Comparison of ENCODE assay signal across 9 cellular contexts in genomic region chr6:53792973-53793317, GRCh38. TPM values are rescaled to one million over a fixed set of nuclear protein-coding genes. Genes with fewer than 3 reads are reported as not detected.
A peak's percentile ranks its signal among the peaks of the same experiment; 100 is the strongest.
DNase-seq lines count a peak whose midpoint lies in the region; ATAC-seq and TF ChIP-seq lines count a peak whose summit lies in the region.
"Had no signal": no experiment of that assay in that cellular context is flagged by ENCODE, and none has a peak within 500 bp of the region (broad histone marks: within the 10 kb centered on the region; RNA-seq: fewer than 3 reads in every experiment).

No MANE protein-coding gene starts in this region.

- CTCF ChIA-PET in MCF 10A (lab: Yijun Ruan, JAX), result interaction anchor here (0.9 to 4.4 kb wide), 14 partner anchors 11 to 163 kb away, joined by 3 to 20 read pairs (median 6); no protein-coding TSS in a partner anchor

- H3K27me3 ChIP-seq in mesendoderm (ENCODE audit: insufficient read depth, low read length, poor library complexity) (no peaks in the 10 kb centered on the region), aorta (ENCODE audit: control insufficient read depth in 1 of 2, insufficient read depth in 2 of 2, low read length in 1 of 2) (no peaks in the 10 kb centered on the region), MG63 (no peaks in the 10 kb centered on the region; the same call in 1 of the 2 replicates)

- H3K4me1 Mint-ChIP-seq in stimulated activated naive CD8-positive, alpha-beta T cell treated with anti-CD3 and anti-CD28 coated beads, Interleukin-15, Interleukin-2, amounts not matched to agents 100 ng/mL and 50 ng/mL, for 24 hours (ENCODE audit: low read depth), result peaks cover 25% of the 10 kb centered on the region
- H3K4me1 Mint-ChIP-seq in MCF 10A (ENCODE audit: insufficient read depth, unreplicated experiment), result peaks cover 24% of the 10 kb centered on the region

- H3K36me3 Mint-ChIP-seq in stimulated activated naive CD8-positive, alpha-beta T cell treated with anti-CD3 and anti-CD28 coated beads, Interleukin-15, Interleukin-2, amounts not matched to agents 100 ng/mL and 50 ng/mL, for 24 hours (ENCODE audit: low read depth), result no peaks in the 10 kb centered on the region
- H3K36me3 Mint-ChIP-seq in MCF 10A (ENCODE audit: insufficient read depth, unreplicated experiment), result no peaks in the 10 kb centered on the region

- POLR2A ChIA-PET in MCF 10A (lab: Yijun Ruan, JAX), result interaction anchor here (0.6 to 8.7 kb wide), 32 partner anchors 9 to 503 kb away, joined by 3 to 266 read pairs (median 9); partner anchors contain the start of gene GCLC

- H3K27ac ChIP-seq in mesendoderm (ENCODE audit: low read depth, low read length) (no peak overlapping the region), aorta (ENCODE audit: low read depth in 1 of 2, low read length in 2 of 2) (no peak overlapping the region)

- peak overlapping the region; percentile 94 for H3K4me3 Mint-ChIP-seq in stimulated activated naive CD8-positive, alpha-beta T cell treated with anti-CD3 and anti-CD28 coated beads, Interleukin-15, Interleukin-2, amounts not matched to agents 100 ng/mL and 50 ng/mL, for 24 hours
- H3K4me3 Mint-ChIP-seq in MCF 10A (ENCODE audit: unreplicated experiment), result peak overlapping the region; percentile 92

- DNase-seq in stimulated activated naive CD8-positive, alpha-beta T cell treated with anti-CD3 and anti-CD28 coated beads, Interleukin-15, Interleukin-2, amounts not matched to agents 100 U/mL and 50 U/mL, for 24 hours, result no peak
- no peak for DNase-seq in MCF 10A (ENCODE audit: unreplicated experiment)
- DNase-seq in mesendoderm, result no peak
- no peak for DNase-seq in aorta
- DNase-seq in MG63, result no peak
- DNase-seq: activated CD4-positive, alpha-beta T cell treated with anti-CD3 and anti-CD28 coated beads for 1 hour had no signal

- BruUV-seq in MCF 10A (replicated peaks; lab: Mats Ljungman, UMichigan), result TSS peak; percentile 44

- H3K79me2 ChIP-seq in mesendoderm (ENCODE audit: control insufficient read depth, insufficient read depth, low read length), result no peaks in the 10 kb centered on the region

- TF ChIP-seq CTCF in MCF 10A (IDR thresholded peaks at IDR 0.05; ENCODE audit: unreplicated experiment), result no peak

- H3K4me2 ChIP-seq in mesendoderm (ENCODE audit: low read length), result peak overlapping the region; percentile 98

- no CpG with 5 or more reads among the region's 3 CpGs for WGBS in mesendoderm (ENCODE audit: extremely low coverage, insufficient coverage, low lambda C conversion rate)
- 22% methylated on average over 3 of the region's 3 CpGs for WGBS in aorta, 2 donors

- peaks cover 2% of the 10 kb centered on the region for H3K4me1 ChIP-seq in mesendoderm (ENCODE audit: control insufficient read depth, low read depth, low read length)
- no peaks in the 10 kb centered on the region for H3K4me1 ChIP-seq in aorta (ENCODE audit: control insufficient read depth in 1 of 2, insufficient read depth in 2 of 2, low read length in 2 of 2)

- no peak overlapping the region for H3K18ac ChIP-seq in mesendoderm (ENCODE audit: low read length)

- H2BK120ac ChIP-seq in mesendoderm (ENCODE audit: low read depth, low read length), result no peak overlapping the region

- no peak overlapping the region for H4K8ac ChIP-seq in mesendoderm (ENCODE audit: low read depth, low read length)

- H4K5ac ChIP-seq in mesendoderm (ENCODE audit: low read length), result no peak overlapping the region

- H3K36me3 ChIP-seq in mesendoderm (ENCODE audit: control insufficient read depth, insufficient read depth, low read length), result no peaks in the 10 kb centered on the region
- H3K36me3 ChIP-seq in aorta (ENCODE audit: control insufficient read depth in 1 of 2, insufficient read depth in 2 of 2, low read length in 1 of 2), result no peaks in the 10 kb centered on the region
- no peaks in the 10 kb centered on the region for H3K36me3 ChIP-seq in MG63

- no peak overlapping the region for H3K27ac Mint-ChIP-seq in stimulated activated naive CD8-positive, alpha-beta T cell treated with anti-CD3 and anti-CD28 coated beads, Interleukin-15, Interleukin-2, amounts not matched to agents 100 ng/mL and 50 ng/mL, for 24 hours
- H3K27ac Mint-ChIP-seq in MCF 10A (ENCODE audit: low read depth, unreplicated experiment), result peak overlapping the region; percentile 87

- H3K9me3 ChIP-seq in aorta (ENCODE audit: control insufficient read depth, low read length), result no peaks in the 10 kb centered on the region
- H3K9me3 ChIP-seq in MG63, result peaks cover 2% of the 10 kb centered on the region; the same call in 1 of the 2 replicates

- H2BK5ac ChIP-seq in mesendoderm (ENCODE audit: low read length), result no peak overlapping the region

- no peak for ATAC-seq in stimulated activated naive CD8-positive, alpha-beta T cell treated with anti-CD3 and anti-CD28 coated beads, Interleukin-15, Interleukin-2, amounts not matched to agents 100 U/mL and 50 U/mL, for 24 hours
- no peak for ATAC-seq in aorta (ENCODE audit: low FRiP score)
- ATAC-seq in GM18519 (IDR thresholded peaks at IDR 0.05; ENCODE audit: low FRiP score, unreplicated experiment), result no peak
- ATAC-seq in GM18511 (IDR thresholded peaks at IDR 0.05; ENCODE audit: unreplicated experiment), result no peak

- no peak overlapping the region for H3K4ac ChIP-seq in mesendoderm (ENCODE audit: low read depth, low read length)

- peaks cover 28% of the 10 kb centered on the region for H3K27me3 Mint-ChIP-seq in stimulated activated naive CD8-positive, alpha-beta T cell treated with anti-CD3 and anti-CD28 coated beads, Interleukin-15, Interleukin-2, amounts not matched to agents 100 ng/mL and 50 ng/mL, for 24 hours
- no peaks in the 10 kb centered on the region for H3K27me3 Mint-ChIP-seq in MCF 10A (ENCODE audit: insufficient read depth, unreplicated experiment)

- peaks cover 6% of the 10 kb centered on the region for H3K9me3 Mint-ChIP-seq in stimulated activated naive CD8-positive, alpha-beta T cell treated with anti-CD3 and anti-CD28 coated beads, Interleukin-15, Interleukin-2, amounts not matched to agents 100 ng/mL and 50 ng/mL, for 24 hours
- H3K9me3 Mint-ChIP-seq in MCF 10A (ENCODE audit: unreplicated experiment), result peaks cover 7% of the 10 kb centered on the region

- intact Hi-C loops in MCF 10A (cut with micrococcal nuclease) (loop anchor here (10.0 kb wide), 1 partner anchor 298 kb away; no protein-coding TSS in a partner anchor), aorta (cut with DNase I) (loop anchor here in 1 of 2 donors (10.0 kb wide), 2 partner anchors 102 to 248 kb away; partner anchors contain the start of gene GCLC)

- H2AK5ac ChIP-seq in mesendoderm (ENCODE audit: low read length), result no peak overlapping the region

- H3K4me3 ChIP-seq in mesendoderm (ENCODE audit: low read length), result no peak overlapping the region
- peak overlapping the region; percentile 50 to 80 for H3K4me3 ChIP-seq in aorta (ENCODE audit: low read length in 2 of 2)
- H3K4me3 ChIP-seq in MG63, result no peak overlapping the region; the same call in 1 of the 2 replicates

- no peak overlapping the region for H3K23ac ChIP-seq in mesendoderm (ENCODE audit: low read length)

- H3K9ac ChIP-seq in mesendoderm (ENCODE audit: low read length), result peak overlapping the region; percentile 54

- no peak overlapping the region for H2BK15ac ChIP-seq in mesendoderm (replicated peaks; ENCODE audit: low read depth)

- H3K56ac ChIP-seq in mesendoderm (ENCODE audit: low read length), result no peak overlapping the region

- H3K79me1 ChIP-seq in mesendoderm (ENCODE audit: low read length), result no peaks in the 10 kb centered on the region

RNA-seq across cellular contexts. Expression of gene LRRC1, which starts 1.9 kb away (rescaled TPM):
- total RNA-seq in MCF 10A (2022) (16.0 and 18.6 TPM in 2 replicates), aorta (10 to 100 TPM; 25.3 to 25.4 TPM)
- polyA plus RNA-seq in mesendoderm (2013, experiment 1 of 2), result 6.6 TPM
- polyA plus RNA-seq in mesendoderm (2013, experiment 2 of 2), result 6.9 TPM
- 1 to 10 TPM; 5.5 to 6.3 TPM for polyA plus RNA-seq in aorta
- total RNA-seq in MG63 (2014; rRNA removed; shearing (Covaris generic); ENCODE audit: low replicate concordance), result 0.62 and 0.72 TPM in 2 replicates

Comparison
In these comparisons a context has a peak if more than half of its experiments do, and no peak if none do; other contexts are left out.
1. H3K4me3 ChIP-seq: peak in aorta (2 of 2); none in mesendoderm (single experiment) and MG63 (single experiment).